9 cellular contexts compared by ENCODE assay signal in genomic region chr5:99019812-99020697, GRCh38.
DNase-seq lines count a peak whose midpoint lies in the region; ATAC-seq, FAIRE-seq and TF ChIP-seq lines count a peak whose summit lies in the region.
"Had no signal": no experiment of that assay in that cellular context is flagged by ENCODE, and none has a peak within 500 bp of the region (broad histone marks: within the 10 kb centered on the region; RNA-seq: fewer than 3 reads in every experiment).

No MANE protein-coding gene starts in this region.

- TF ChIP-seq CTCF in K562 (IDR thresholded peaks at IDR 0.05 in 2 of 3, conservative IDR thresholded peaks at IDR 0.05 in 1 of 3; ENCODE audit: insufficient read depth in 2 of 3, low read depth in 1 of 3, low read length in 3 of 3) (no peak), osteocyte (IDR thresholded peaks at IDR 0.05) (no peak), nephron progenitor cell (IDR thresholded peaks at IDR 0.05) (no peak)

- WGBS in K562 (ENCODE audit: insufficient coverage, low coverage, missing lambda C conversion rate): 4% methylated on average over 3 of the region's 3 CpGs

- CTCF ChIA-PET in K562 (lab: Yijun Ruan, JAX; ENCODE audit: low intra/inter-chr PET ratio): interaction anchor here (0.5 kb wide), 1 partner anchor 35 kb away, joined by 3 read pairs; no protein-coding TSS in a partner anchor

- no peak overlapping the region for H3K4me3 ChIP-seq in K562
- H3K4me3 ChIP-seq: BLaER1 had no signal

- peak; percentile 79 for FAIRE-seq in K562 (lab: Jason Lieb, UNC)

- peak overlapping the region; percentile 66 for H3K27ac ChIP-seq in K562 (ENCODE audit: extremely low read depth, low read depth, low read length)
- H3K27ac ChIP-seq: BLaER1 had no signal

- no peak overlapping the region; the same call in 1 of the 2 replicates for H3K4me2 ChIP-seq in K562 (ENCODE audit: insufficient read depth, low read length)
- H3K4me2 ChIP-seq: BLaER1 had no signal

- no TSS peak for BruUV-seq in K562 (replicated peaks; lab: Mats Ljungman, UMichigan)

- no peaks in the 10 kb centered on the region for H3K36me3 ChIP-seq in K562 (ENCODE audit: control insufficient read depth, insufficient read depth, low read length)
- H3K36me3 ChIP-seq: BLaER1 had no signal

- peak overlapping the region in 1 of 2 experiments; percentile 36; a peak in 1 of 4 replicates for H3K9ac ChIP-seq in K562 (ENCODE audit: insufficient read depth in 1 of 2, low read depth in 2 of 2, low read length in 2 of 2)
- H3K9ac ChIP-seq: BLaER1 had no signal

- H3K79me2 ChIP-seq in K562 (ENCODE audit: control insufficient read depth, insufficient read depth, low read length): no peaks in the 10 kb centered on the region

- in situ Hi-C loops in K562 (cut with MboI): loop anchor here (10.0 kb wide), 1 partner anchor 95 kb away; the partner anchor contains the start of gene CHD1

- no peak for TF ChIP-seq RAD21 in Ishikawa (IDR thresholded peaks at IDR 0.05; ENCODE audit: low read depth)
- no peak for TF ChIP-seq RAD21 in K562 (CRISPR knock-in tag; conservative IDR thresholded peaks at IDR 0.05 in 1 of 2, IDR thresholded peaks at IDR 0.05 in 1 of 2)

- DNase-seq in NCI-H2081 (lab: John Stamatoyannopoulos, UW): peak; percentile 0 to 28
- DNase-seq in NCI-H2081 treated with DMSO at 0.1 percent for 48 hours (lab: John Stamatoyannopoulos, UW): no peak
- peak in 2 of 4 experiments; percentile 59 to 63 for DNase-seq in K562 (ENCODE audit: extremely low read depth in 1 of 4, low spot score in 3 of 4)
- DNase-seq in osteocyte (ENCODE audit: extremely low spot score, unreplicated experiment): no peak
- no peak for DNase-seq in sciatic nerve (ENCODE audit: low spot score)
- no peak for DNase-seq in nephron progenitor cell
- no peak for DNase-seq in immature natural killer cell

- H3K27me3 ChIP-seq in K562 (ENCODE audit: control insufficient read depth in 2 of 2, insufficient read depth in 2 of 2, low read length in 2 of 2): no peaks in the 10 kb centered on the region
- H3K27me3 ChIP-seq: BLaER1 had no signal

- intact Hi-C loops in K562 (cut with micrococcal nuclease) (no loop called here), sciatic nerve (cut with DNase I) (no loop called here)

- POLR2A ChIA-PET in K562 (lab: Yijun Ruan, JAX): interaction anchor here (0.5 to 1.0 kb wide), 5 partner anchors 12 to 110 kb away, joined by 3 to 6 read pairs (median 3); no protein-coding TSS in a partner anchor

- peak overlapping the region; percentile 73 for H3K27ac Mint-ChIP-seq in osteocyte (ENCODE audit: unreplicated experiment)
- no peak overlapping the region for H3K27ac Mint-ChIP-seq in nephron progenitor cell
- no peak overlapping the region for H3K27ac Mint-ChIP-seq in immature natural killer cell

- H3K4me1 Mint-ChIP-seq in osteocyte (ENCODE audit: unreplicated experiment) (peaks cover 16% of the 10 kb centered on the region), nephron progenitor cell (no peaks in the 10 kb centered on the region), immature natural killer cell (no peaks in the 10 kb centered on the region)

- no peaks in the 10 kb centered on the region for H3K9me3 ChIP-seq in K562 (replicated peaks; ENCODE audit: control insufficient read depth, insufficient read depth, low read depth, low read length)
- H3K9me3 ChIP-seq: BLaER1 had no signal

- H3K4me1 ChIP-seq in K562 (replicated peaks in 1 of 2; ENCODE audit: control insufficient read depth in 2 of 2, insufficient read depth in 2 of 2, low read length in 2 of 2): peaks cover 0 to 22% of the 10 kb centered on the region in 2 experiments; a peak in 3 of 5 replicates

- H4K20me1 ChIP-seq in K562 (replicated peaks; ENCODE audit: control insufficient read depth, insufficient read depth, low read length): no peaks in the 10 kb centered on the region
- H4K20me1 ChIP-seq: BLaER1 had no signal

- H3K27me3 Mint-ChIP-seq in osteocyte (ENCODE audit: unreplicated experiment): no peaks in the 10 kb centered on the region
- H3K27me3 Mint-ChIP-seq in nephron progenitor cell (ENCODE audit: low read depth, poor library complexity): peaks cover 6% of the 10 kb centered on the region
- peaks cover 0 to 4% (median 0%) of the 10 kb centered on the region in 3 donors for H3K27me3 Mint-ChIP-seq in immature natural killer cell (ENCODE audit: low read depth in 3 of 3)

- H3K9me3 Mint-ChIP-seq in osteocyte (ENCODE audit: unreplicated experiment) (no peaks in the 10 kb centered on the region), nephron progenitor cell (no peaks in the 10 kb centered on the region), immature natural killer cell (no peaks in the 10 kb centered on the region)

- TF ChIP-seq EP300 in Ishikawa (IDR thresholded peaks at IDR 0.05; ENCODE audit: borderline replicate concordance): peak; percentile 57; the same call in 1 of the 2 replicates
- TF ChIP-seq EP300 in K562 (IDR thresholded peaks at IDR 0.05; ENCODE audit: low read length): no peak

- H3K4me3 Mint-ChIP-seq in osteocyte (ENCODE audit: unreplicated experiment): no peak overlapping the region
- no peak overlapping the region for H3K4me3 Mint-ChIP-seq in nephron progenitor cell
- no peak overlapping the region for H3K4me3 Mint-ChIP-seq in immature natural killer cell

- H3K36me3 Mint-ChIP-seq in osteocyte (ENCODE audit: unreplicated experiment) (no peaks in the 10 kb centered on the region), nephron progenitor cell (ENCODE audit: low read depth) (peaks cover 11% of the 10 kb centered on the region), immature natural killer cell (peaks cover 0 to 4% (median 0%) of the 10 kb centered on the region in 3 donors)

- H2AFZ ChIP-seq in K562 (ENCODE audit: low read depth, low read length): peak overlapping the region; percentile 90

- ATAC-seq in K562 (peak; percentile 88), sciatic nerve (no peak)

- H3K9me1 ChIP-seq in K562 (ENCODE audit: control insufficient read depth, insufficient read depth, low read length): no peaks in the 10 kb centered on the region

- TF ChIP-seq POLR2A in K562 (conservative IDR thresholded peaks at IDR 0.05): no peak

TF ChIP-seq in Ishikawa, 13 proteins besides CTCF, POLR2A, EP300 and RAD21 (continues in another document):
- peak; percentile 47; the same call in 1 of the 2 replicates for TF ChIP-seq FOXM1 (IDR thresholded peaks at IDR 0.05; ENCODE audit: borderline replicate concordance, low read depth)
- TF ChIP-seq USF1 (IDR thresholded peaks at IDR 0.05): no peak; the same call in 1 of the 2 replicates
- TF ChIP-seq YY1 (IDR thresholded peaks at IDR 0.05; ENCODE audit: low read depth): no peak
- TF ChIP-seq TCF12 (IDR thresholded peaks at IDR 0.05; ENCODE audit: low read depth): peak; percentile 77

TF ChIP-seq in K562, 482 proteins besides CTCF, POLR2A, EP300 and RAD21 (continues in another document):
- TF ChIP-seq ZBTB2 (IDR thresholded peaks at IDR 0.05) (no peak), ZNF436 (CRISPR knock-in tag; IDR thresholded peaks at IDR 0.05) (no peak), BCLAF1 (IDR thresholded peaks at IDR 0.05; ENCODE audit: borderline replicate concordance in 1 of 2, control insufficient read depth in 1 of 2, low read depth in 2 of 2, low read length in 1 of 2) (no peak), PHB (CRISPR knock-in tag; IDR thresholded peaks at IDR 0.05) (no peak), CBX8 (IDR thresholded peaks at IDR 0.05; ENCODE audit: borderline replicate concordance, extremely low read depth, low read depth, low read length, poor library complexity, severe bottlenecking) (no peak), ZNF696 (CRISPR knock-in tag; conservative IDR thresholded peaks at IDR 0.05) (no peak), EGR1 (conservative IDR thresholded peaks at IDR 0.05) (no peak), MCM5 (IDR thresholded peaks at IDR 0.05; ENCODE audit: low read depth) (no peak), TARDBP (IDR thresholded peaks at IDR 0.05) (no peak), RBM17 (IDR thresholded peaks at IDR 0.05; ENCODE audit: borderline replicate concordance, low read depth, low read length) (no peak), CSDE1 (IDR thresholded peaks at IDR 0.05) (no peak)

Comparison
In these comparisons a context has a peak if more than half of its experiments do, and no peak if none do; other contexts are left out.
1. DNase-seq: peak in NCI-H2081 (2 of 2); none in NCI-H2081 treated with DMSO at 0.1 percent for 48 hours (single experiment), osteocyte (single experiment), sciatic nerve (single experiment), nephron progenitor cell (single experiment) and immature natural killer cell (0 of 3).